In the genomic region with DNA sequence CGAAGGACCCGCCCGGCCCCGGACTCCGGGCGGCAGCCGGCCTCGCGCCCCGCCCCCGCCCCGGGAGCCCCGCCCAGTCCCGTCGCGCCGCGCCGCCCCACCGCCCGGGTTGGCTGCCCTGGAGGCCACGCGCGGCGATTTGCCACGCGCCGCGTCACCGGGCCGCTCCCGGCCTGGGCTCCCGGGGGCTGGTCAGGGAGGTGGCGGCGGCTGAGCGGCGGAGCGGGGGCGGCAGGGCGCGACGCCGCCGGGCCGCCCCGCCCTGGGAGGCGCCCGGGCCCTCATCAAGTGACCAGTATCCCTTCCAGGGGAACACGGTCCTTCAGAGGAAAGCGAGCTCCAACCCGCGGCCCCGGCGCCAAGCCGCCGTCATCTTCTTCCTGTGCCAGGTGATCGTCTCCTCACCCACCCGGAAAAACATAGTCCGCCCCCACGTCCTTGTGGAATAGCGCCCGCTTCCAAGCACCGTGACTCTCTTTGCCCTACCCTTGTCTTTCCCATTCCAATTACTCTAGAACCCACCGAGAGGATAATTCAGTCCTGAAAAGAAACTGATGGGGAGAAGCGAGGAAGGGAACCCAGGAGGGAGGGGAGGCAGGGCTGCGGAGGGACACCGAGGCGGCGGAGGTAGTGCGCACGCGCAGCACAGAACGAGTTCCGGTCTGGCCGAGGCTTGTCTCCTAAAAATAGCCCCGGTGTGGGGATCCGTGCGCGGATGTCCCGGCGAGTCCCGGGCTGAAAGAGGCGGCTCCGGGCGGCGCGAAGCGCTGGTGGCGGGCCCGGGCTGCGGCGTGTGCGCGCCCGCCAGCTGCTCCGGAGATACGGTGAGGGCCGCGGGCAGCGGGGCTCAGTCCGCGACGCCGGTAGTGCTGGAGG, we compare ENCODE assay signal across 1 cellular context.
A peak's percentile ranks its signal among the peaks of the same experiment; 100 is the strongest.
TF ChIP-seq lines count a peak whose summit lies in the region.

A gene (plus strand): TSS at position 704 of the 876 bp plus-strand sequence. CDS start 67,136 bp downstream, outside the sequence.

TF ChIP-seq in HepG2, 621 proteins besides CTCF, POLR2A, EP300 and RAD21 (continued from another document and continues in another):
- TF ChIP-seq ATF7 (IDR thresholded peaks at IDR 0.05) (no peak), ATF7 (CRISPR knock-in tag; IDR thresholded peaks at IDR 0.05) (no peak), THAP11 (CRISPR knock-in tag; IDR thresholded peaks at IDR 0.05) (peak; percentile 69), SNAI1 (CRISPR knock-in tag; IDR thresholded peaks at IDR 0.05; ENCODE audit: borderline replicate concordance) (no peak), ZSCAN9 (CRISPR knock-in tag; IDR thresholded peaks at IDR 0.05; ENCODE audit: borderline replicate concordance) (peak; percentile 58; the same call in 1 of the 2 replicates), PCBP1 (IDR thresholded peaks at IDR 0.05; ENCODE audit: borderline replicate concordance, low read depth, low read length) (peak; percentile 100), MAZ (IDR thresholded peaks at IDR 0.05; ENCODE audit: borderline replicate concordance, low read depth, low read length) (peak; percentile 76; the same call in 1 of the 2 replicates), MAZ (CRISPR knock-in tag; IDR thresholded peaks at IDR 0.05; ENCODE audit: low read depth) (peak; percentile 55; the same call in 1 of the 2 replicates), PAWR (CRISPR knock-in tag; IDR thresholded peaks at IDR 0.05; ENCODE audit: borderline replicate concordance) (no peak), MIER2 (CRISPR knock-in tag; IDR thresholded peaks at IDR 0.05) (peak; percentile 37; the same call in 1 of the 2 replicates), MEIS2 (CRISPR knock-in tag; IDR thresholded peaks at IDR 0.05) (peak; percentile 58; the same call in 1 of the 2 replicates), ZNF224 (CRISPR knock-in tag; IDR thresholded peaks at IDR 0.05) (no peak), KLF12 (CRISPR knock-in tag; IDR thresholded peaks at IDR 0.05; ENCODE audit: borderline replicate concordance) (peak; percentile 77; the same call in 1 of the 2 replicates), ZNF607 (CRISPR knock-in tag; IDR thresholded peaks at IDR 0.05; ENCODE audit: borderline replicate concordance) (peak; percentile 67; the same call in 1 of the 2 replicates), PHF20 (CRISPR knock-in tag; IDR thresholded peaks at IDR 0.05) (peak; percentile 66), ZNF614 (CRISPR knock-in tag; IDR thresholded peaks at IDR 0.05; ENCODE audit: borderline replicate concordance) (peak; percentile 65; the same call in 1 of the 2 replicates), ZBTB1 (CRISPR knock-in tag; IDR thresholded peaks at IDR 0.05; ENCODE audit: borderline replicate concordance) (no peak), IRX3 (CRISPR knock-in tag; IDR thresholded peaks at IDR 0.05; ENCODE audit: borderline replicate concordance, low read depth) (no peak), POGZ (CRISPR knock-in tag; IDR thresholded peaks at IDR 0.05) (peak; percentile 87), ATF7-NPFF (CRISPR knock-in tag; IDR thresholded peaks at IDR 0.05; ENCODE audit: low read depth) (peak; percentile 73), RAD51 (IDR thresholded peaks at IDR 0.05; ENCODE audit: borderline replicate concordance) (no peak), YEATS2 (CRISPR knock-in tag; IDR thresholded peaks at IDR 0.05; ENCODE audit: borderline replicate concordance) (peak; percentile 80), ZC3H4 (CRISPR knock-in tag; IDR thresholded peaks at IDR 0.05; ENCODE audit: borderline replicate concordance) (no peak)
- TF ChIP-seq, protein P1, sequence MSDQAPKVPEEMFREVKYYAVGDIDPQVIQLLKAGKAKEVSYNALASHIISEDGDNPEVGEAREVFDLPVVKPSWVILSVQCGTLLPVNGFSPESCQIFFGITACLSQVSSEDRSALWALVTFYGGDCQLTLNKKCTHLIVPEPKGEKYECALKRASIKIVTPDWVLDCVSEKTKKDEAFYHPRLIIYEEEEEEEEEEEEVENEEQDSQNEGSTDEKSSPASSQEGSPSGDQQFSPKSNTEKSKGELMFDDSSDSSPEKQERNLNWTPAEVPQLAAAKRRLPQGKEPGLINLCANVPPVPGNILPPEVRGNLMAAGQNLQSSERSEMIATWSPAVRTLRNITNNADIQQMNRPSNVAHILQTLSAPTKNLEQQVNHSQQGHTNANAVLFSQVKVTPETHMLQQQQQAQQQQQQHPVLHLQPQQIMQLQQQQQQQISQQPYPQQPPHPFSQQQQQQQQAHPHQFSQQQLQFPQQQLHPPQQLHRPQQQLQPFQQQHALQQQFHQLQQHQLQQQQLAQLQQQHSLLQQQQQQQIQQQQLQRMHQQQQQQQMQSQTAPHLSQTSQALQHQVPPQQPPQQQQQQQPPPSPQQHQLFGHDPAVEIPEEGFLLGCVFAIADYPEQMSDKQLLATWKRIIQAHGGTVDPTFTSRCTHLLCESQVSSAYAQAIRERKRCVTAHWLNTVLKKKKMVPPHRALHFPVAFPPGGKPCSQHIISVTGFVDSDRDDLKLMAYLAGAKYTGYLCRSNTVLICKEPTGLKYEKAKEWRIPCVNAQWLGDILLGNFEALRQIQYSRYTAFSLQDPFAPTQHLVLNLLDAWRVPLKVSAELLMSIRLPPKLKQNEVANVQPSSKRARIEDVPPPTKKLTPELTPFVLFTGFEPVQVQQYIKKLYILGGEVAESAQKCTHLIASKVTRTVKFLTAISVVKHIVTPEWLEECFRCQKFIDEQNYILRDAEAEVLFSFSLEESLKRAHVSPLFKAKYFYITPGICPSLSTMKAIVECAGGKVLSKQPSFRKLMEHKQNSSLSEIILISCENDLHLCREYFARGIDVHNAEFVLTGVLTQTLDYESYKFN (CRISPR knock-in tag; conservative IDR thresholded peaks at IDR 0.05): peak; percentile 41; the same call in 1 of the 2 replicates
- TF ChIP-seq, protein P2, sequence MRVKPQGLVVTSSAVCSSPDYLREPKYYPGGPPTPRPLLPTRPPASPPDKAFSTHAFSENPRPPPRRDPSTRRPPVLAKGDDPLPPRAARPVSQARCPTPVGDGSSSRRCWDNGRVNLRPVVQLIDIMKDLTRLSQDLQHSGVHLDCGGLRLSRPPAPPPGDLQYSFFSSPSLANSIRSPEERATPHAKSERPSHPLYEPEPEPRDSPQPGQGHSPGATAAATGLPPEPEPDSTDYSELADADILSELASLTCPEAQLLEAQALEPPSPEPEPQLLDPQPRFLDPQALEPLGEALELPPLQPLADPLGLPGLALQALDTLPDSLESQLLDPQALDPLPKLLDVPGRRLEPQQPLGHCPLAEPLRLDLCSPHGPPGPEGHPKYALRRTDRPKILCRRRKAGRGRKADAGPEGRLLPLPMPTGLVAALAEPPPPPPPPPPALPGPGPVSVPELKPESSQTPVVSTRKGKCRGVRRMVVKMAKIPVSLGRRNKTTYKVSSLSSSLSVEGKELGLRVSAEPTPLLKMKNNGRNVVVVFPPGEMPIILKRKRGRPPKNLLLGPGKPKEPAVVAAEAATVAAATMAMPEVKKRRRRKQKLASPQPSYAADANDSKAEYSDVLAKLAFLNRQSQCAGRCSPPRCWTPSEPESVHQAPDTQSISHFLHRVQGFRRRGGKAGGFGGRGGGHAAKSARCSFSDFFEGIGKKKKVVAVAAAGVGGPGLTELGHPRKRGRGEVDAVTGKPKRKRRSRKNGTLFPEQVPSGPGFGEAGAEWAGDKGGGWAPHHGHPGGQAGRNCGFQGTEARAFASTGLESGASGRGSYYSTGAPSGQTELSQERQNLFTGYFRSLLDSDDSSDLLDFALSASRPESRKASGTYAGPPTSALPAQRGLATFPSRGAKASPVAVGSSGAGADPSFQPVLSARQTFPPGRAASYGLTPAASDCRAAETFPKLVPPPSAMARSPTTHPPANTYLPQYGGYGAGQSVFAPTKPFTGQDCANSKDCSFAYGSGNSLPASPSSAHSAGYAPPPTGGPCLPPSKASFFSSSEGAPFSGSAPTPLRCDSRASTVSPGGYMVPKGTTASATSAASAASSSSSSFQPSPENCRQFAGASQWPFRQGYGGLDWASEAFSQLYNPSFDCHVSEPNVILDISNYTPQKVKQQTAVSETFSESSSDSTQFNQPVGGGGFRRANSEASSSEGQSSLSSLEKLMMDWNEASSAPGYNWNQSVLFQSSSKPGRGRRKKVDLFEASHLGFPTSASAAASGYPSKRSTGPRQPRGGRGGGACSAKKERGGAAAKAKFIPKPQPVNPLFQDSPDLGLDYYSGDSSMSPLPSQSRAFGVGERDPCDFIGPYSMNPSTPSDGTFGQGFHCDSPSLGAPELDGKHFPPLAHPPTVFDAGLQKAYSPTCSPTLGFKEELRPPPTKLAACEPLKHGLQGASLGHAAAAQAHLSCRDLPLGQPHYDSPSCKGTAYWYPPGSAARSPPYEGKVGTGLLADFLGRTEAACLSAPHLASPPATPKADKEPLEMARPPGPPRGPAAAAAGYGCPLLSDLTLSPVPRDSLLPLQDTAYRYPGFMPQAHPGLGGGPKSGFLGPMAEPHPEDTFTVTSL (CRISPR knock-in tag; IDR thresholded peaks at IDR 0.05; ENCODE audit: borderline replicate concordance): no peak
- TF ChIP-seq, protein P3, sequence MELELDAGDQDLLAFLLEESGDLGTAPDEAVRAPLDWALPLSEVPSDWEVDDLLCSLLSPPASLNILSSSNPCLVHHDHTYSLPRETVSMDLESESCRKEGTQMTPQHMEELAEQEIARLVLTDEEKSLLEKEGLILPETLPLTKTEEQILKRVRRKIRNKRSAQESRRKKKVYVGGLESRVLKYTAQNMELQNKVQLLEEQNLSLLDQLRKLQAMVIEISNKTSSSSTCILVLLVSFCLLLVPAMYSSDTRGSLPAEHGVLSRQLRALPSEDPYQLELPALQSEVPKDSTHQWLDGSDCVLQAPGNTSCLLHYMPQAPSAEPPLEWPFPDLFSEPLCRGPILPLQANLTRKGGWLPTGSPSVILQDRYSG (CRISPR knock-in tag; IDR thresholded peaks at IDR 0.05): no peak
- TF ChIP-seq, protein P4, sequence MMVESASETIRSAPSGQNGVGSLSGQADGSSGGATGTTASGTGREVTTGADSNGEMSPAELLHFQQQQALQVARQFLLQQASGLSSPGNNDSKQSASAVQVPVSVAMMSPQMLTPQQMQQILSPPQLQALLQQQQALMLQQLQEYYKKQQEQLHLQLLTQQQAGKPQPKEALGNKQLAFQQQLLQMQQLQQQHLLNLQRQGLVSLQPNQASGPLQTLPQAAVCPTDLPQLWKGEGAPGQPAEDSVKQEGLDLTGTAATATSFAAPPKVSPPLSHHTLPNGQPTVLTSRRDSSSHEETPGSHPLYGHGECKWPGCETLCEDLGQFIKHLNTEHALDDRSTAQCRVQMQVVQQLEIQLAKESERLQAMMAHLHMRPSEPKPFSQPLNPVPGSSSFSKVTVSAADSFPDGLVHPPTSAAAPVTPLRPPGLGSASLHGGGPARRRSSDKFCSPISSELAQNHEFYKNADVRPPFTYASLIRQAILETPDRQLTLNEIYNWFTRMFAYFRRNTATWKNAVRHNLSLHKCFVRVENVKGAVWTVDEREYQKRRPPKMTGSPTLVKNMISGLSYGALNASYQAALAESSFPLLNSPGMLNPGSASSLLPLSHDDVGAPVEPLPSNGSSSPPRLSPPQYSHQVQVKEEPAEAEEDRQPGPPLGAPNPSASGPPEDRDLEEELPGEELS (CRISPR knock-in tag; IDR thresholded peaks at IDR 0.05): peak; percentile 39; the same call in 1 of the 2 replicates
- TF ChIP-seq, protein P5, sequence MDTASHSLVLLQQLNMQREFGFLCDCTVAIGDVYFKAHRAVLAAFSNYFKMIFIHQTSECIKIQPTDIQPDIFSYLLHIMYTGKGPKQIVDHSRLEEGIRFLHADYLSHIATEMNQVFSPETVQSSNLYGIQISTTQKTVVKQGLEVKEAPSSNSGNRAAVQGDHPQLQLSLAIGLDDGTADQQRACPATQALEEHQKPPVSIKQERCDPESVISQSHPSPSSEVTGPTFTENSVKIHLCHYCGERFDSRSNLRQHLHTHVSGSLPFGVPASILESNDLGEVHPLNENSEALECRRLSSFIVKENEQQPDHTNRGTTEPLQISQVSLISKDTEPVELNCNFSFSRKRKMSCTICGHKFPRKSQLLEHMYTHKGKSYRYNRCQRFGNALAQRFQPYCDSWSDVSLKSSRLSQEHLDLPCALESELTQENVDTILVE (CRISPR knock-in tag; IDR thresholded peaks at IDR 0.05): peak; percentile 85
- TF ChIP-seq, protein P6, sequence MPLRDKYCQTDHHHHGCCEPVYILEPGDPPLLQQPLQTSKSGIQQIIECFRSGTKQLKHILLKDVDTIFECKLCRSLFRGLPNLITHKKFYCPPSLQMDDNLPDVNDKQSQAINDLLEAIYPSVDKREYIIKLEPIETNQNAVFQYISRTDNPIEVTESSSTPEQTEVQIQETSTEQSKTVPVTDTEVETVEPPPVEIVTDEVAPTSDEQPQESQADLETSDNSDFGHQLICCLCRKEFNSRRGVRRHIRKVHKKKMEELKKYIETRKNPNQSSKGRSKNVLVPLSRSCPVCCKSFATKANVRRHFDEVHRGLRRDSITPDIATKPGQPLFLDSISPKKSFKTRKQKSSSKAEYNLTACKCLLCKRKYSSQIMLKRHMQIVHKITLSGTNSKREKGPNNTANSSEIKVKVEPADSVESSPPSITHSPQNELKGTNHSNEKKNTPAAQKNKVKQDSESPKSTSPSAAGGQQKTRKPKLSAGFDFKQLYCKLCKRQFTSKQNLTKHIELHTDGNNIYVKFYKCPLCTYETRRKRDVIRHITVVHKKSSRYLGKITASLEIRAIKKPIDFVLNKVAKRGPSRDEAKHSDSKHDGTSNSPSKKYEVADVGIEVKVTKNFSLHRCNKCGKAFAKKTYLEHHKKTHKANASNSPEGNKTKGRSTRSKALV (CRISPR knock-in tag; IDR thresholded peaks at IDR 0.05): peak; percentile 82
- TF ChIP-seq, protein P7, sequence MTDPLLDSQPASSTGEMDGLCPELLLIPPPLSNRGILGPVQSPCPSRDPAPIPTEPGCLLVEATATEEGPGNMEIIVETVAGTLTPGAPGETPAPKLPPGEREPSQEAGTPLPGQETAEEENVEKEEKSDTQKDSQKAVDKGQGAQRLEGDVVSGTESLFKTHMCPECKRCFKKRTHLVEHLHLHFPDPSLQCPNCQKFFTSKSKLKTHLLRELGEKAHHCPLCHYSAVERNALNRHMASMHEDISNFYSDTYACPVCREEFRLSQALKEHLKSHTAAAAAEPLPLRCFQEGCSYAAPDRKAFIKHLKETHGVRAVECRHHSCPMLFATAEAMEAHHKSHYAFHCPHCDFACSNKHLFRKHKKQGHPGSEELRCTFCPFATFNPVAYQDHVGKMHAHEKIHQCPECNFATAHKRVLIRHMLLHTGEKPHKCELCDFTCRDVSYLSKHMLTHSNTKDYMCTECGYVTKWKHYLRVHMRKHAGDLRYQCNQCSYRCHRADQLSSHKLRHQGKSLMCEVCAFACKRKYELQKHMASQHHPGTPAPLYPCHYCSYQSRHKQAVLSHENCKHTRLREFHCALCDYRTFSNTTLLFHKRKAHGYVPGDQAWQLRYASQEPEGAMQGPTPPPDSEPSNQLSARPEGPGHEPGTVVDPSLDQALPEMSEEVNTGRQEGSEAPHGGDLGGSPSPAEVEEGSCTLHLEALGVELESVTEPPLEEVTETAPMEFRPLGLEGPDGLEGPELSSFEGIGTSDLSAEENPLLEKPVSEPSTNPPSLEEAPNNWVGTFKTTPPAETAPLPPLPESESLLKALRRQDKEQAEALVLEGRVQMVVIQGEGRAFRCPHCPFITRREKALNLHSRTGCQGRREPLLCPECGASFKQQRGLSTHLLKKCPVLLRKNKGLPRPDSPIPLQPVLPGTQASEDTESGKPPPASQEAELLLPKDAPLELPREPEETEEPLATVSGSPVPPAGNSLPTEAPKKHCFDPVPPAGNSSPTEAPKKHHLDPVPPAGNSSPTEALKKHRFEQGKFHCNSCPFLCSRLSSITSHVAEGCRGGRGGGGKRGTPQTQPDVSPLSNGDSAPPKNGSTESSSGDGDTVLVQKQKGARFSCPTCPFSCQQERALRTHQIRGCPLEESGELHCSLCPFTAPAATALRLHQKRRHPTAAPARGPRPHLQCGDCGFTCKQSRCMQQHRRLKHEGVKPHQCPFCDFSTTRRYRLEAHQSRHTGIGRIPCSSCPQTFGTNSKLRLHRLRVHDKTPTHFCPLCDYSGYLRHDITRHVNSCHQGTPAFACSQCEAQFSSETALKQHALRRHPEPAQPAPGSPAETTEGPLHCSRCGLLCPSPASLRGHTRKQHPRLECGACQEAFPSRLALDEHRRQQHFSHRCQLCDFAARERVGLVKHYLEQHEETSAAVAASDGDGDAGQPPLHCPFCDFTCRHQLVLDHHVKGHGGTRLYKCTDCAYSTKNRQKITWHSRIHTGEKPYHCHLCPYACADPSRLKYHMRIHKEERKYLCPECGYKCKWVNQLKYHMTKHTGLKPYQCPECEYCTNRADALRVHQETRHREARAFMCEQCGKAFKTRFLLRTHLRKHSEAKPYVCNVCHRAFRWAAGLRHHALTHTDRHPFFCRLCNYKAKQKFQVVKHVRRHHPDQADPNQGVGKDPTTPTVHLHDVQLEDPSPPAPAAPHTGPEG (CRISPR knock-in tag; IDR thresholded peaks at IDR 0.05): peak; percentile 64; the same call in 1 of the 2 replicates
